ENCODE assay signal across 8 cellular contexts in the genomic region with DNA sequence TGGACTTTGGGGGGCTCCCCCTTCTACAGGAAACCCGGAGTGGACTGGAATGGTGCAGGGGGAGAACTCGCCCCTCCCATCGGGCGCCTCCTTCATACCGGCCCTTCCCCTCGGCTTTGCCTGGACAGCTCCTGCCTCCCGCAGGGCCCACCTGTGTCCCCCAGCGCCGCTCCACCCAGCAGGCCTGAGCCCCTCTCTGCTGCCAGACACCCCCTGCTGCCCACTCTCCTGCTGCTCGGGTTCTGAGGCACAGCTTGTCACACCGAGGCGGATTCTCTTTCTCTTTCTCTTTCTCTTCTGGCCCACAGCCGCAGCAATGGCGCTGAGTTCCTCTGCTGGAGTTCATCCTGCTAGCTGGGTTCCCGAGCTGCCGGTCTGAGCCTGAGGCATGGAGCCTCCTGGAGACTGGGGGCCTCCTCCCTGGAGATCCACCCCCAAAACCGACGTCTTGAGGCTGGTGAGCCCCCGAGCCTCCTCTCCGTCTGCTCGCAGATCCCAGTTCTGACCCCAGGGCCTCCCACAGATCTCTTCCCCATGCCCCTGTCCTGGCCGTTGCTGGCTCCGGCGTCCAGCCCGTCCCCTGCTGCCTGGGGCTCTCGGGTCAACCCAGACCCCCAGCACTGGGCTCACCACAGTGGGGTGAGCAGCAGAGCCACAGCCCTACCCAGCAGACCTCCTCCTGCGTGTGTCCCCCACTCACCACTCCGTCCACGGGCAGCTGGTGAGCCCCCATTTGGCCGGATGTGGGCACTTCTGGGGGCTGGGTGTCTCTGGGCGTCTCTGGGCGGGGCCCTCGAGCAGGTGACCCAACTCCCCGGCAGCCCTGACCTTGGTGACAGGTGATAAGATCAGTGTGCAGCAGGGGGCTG. TPM values are rescaled to one million over a fixed set of nuclear protein-coding genes. Genes with fewer than 3 reads are reported as not detected.
DNase-seq lines count a peak whose midpoint lies in the region; ATAC-seq and TF ChIP-seq lines count a peak whose summit lies in the region.

A gene (plus strand): TSS at position 95 of the 869 bp plus-strand sequence. CDS start 294 bp downstream, at position 389.

- H3K27ac Mint-ChIP-seq in activated B cell treated with CpG ODN at 0.5 μM for 24 hours = peak within 1 kb of the TSS; percentile 96

- no peaks in the 10 kb centered on the region for H3K9me3 Mint-ChIP-seq in activated B cell treated with CpG ODN at 0.5 μM for 24 hours

- peaks cover 32% of the 10 kb centered on the region for H3K36me3 Mint-ChIP-seq in activated B cell treated with CpG ODN at 0.5 μM for 24 hours (ENCODE audit: low read depth)

- DNase-seq in AG04450 (ENCODE audit: low read depth, low spot score) (no peak), HT-29 (ENCODE audit: low spot score) (peak; percentile 48), activated B cell treated with CpG ODN at 0.5 μM for 24 hours (peak; percentile 62), cerebellar cortex (ENCODE audit: low spot score) (peak; percentile 25), lung microvascular endothelial cell (ENCODE audit: low read depth in 2 of 2) (peak; percentile 75 to 80)
- peak; percentile 66 to 68 for DNase-seq in stimulated activated CD8-positive, alpha-beta memory T cell treated with anti-CD3 and anti-CD28 coated beads, Interleukin-7, amount 100 ng/mL, for 4 hours (ENCODE audit: low read depth in 2 of 2)

- CTCF ChIA-PET in AG04450 (lab: Charles Lee) (interaction anchor here (0.6 to 1.4 kb wide), 4 partner anchors 9 to 869 kb away, joined by 3 to 6 read pairs (median 4); no protein-coding TSS in a partner anchor), activated B cell treated with CpG ODN at 0.5 μM for 24 hours (lab: Charles Lee) (interaction anchor here (0.9 to 2.9 kb wide), 5 partner anchors 10 to 362 kb away, joined by 4 to 39 read pairs (median 4); a partner anchor contains a TSS)

- 0 out of 2 replicates have a peak, but pooled peaks have one; percentile 14 for TF ChIP-seq CTCF in AG04450 (IDR thresholded peaks at IDR 0.05; ENCODE audit: low read depth, low read length)
- TF ChIP-seq CTCF in activated B cell treated with CpG ODN at 0.5 μM for 24 hours (IDR thresholded peaks at IDR 0.05) = no peak

- H3K27me3 ChIP-seq in AG04450 (ENCODE audit: control insufficient read depth, insufficient read depth, low read length) = peaks cover 4% of the 10 kb centered on the region

- no peaks in the 10 kb centered on the region; the same call in 1 of the 2 replicates for H3K9me3 ChIP-seq in AG04450 (ENCODE audit: control insufficient read depth, insufficient read depth, low read length)

- ATAC-seq in GM19035 (IDR thresholded peaks at IDR 0.05; ENCODE audit: unreplicated experiment) (peak; percentile 32), activated B cell treated with CpG ODN at 0.5 μM for 24 hours (ENCODE audit: low read depth) (peak; percentile 61), GM18867 (IDR thresholded peaks at IDR 0.05; ENCODE audit: unreplicated experiment) (no peak)

- intact Hi-C loops in activated B cell treated with CpG ODN at 0.5 μM for 24 hours (cut with micrococcal nuclease) = loop anchor here (1.0 kb wide), 3 partner anchors 8 to 29 kb away; no protein-coding TSS in a partner anchor

- H3K27me3 Mint-ChIP-seq in activated B cell treated with CpG ODN at 0.5 μM for 24 hours = no peaks in the 10 kb centered on the region

- H3K4me3 ChIP-seq in AG04450 (ENCODE audit: low read depth, low read length) = peak within 1 kb of the TSS; percentile 57

- POLR2A ChIA-PET in AG04450 (lab: Yijun Ruan, JAX) = interaction anchor here (1.2 kb wide), 1 partner anchor 29 kb away, joined by 6 read pairs; a partner anchor contains a TSS
- POLR2A ChIA-PET in activated B cell treated with CpG ODN at 0.5 μM for 24 hours (lab: Charles Lee) = interaction anchor here (0.5 to 5.6 kb wide), 20 partner anchors 9 to 369 kb away, joined by 3 to 224 read pairs (median 4); a partner anchor contains a TSS

- peak within 1 kb of the TSS; percentile 95 for H3K4me3 Mint-ChIP-seq in activated B cell treated with CpG ODN at 0.5 μM for 24 hours

- H3K27ac ChIP-seq in AG04450 (ENCODE audit: low read depth, low read length) = peak within 1 kb of the TSS; percentile 31

- peaks cover 49% of the 10 kb centered on the region for H3K4me1 Mint-ChIP-seq in activated B cell treated with CpG ODN at 0.5 μM for 24 hours

RNA-seq across cellular contexts. Expression of the gene that starts here (rescaled TPM):
- 5.4 and 7.9 TPM in 2 replicates for polyA plus RNA-seq in AG04450 (2011; rRNA removed)
- 3.0 and 3.4 TPM in 2 replicates for polyA minus RNA-seq in AG04450 (2011; rRNA and poly(A)+ RNA removed)
- 77.4 and 85.6 TPM in 2 replicates for total RNA-seq in HT-29 (2014; rRNA removed; shearing (Covaris generic))
- total RNA-seq in activated B cell treated with CpG ODN at 0.5 μM for 24 hours (140 and 148 TPM in 2 replicates), lung microvascular endothelial cell (55.8 and 177 TPM in 2 replicates)
